ENCODE assay signal across 23 cellular contexts in genomic region chr3:33103480-33103879, GRCh38.
"Had no signal": no experiment of that assay in that cellular context is flagged by ENCODE, and none has a peak within 500 bp of the region (broad histone marks: within the 10 kb centered on the region; RNA-seq: fewer than 3 reads in every experiment).

No MANE protein-coding gene starts in this region.

- DNase-seq: Karpas-422, KG1, MG63, NCI-H1092 treated with DMSO at 0.1 percent for 48 hours, NCI-H1436, NCI-H187, NCI-H2029, NCI-H2081 treated with DMSO at 0.1 percent for 48 hours, NCI-H226, NCI-H446, NCI-H510A, NCI-H524 treated with DMSO at 0.1 percent for 48 hours, NCI-H69, NCI-H774, OCI-M1, PC-9, Peyer's patch, SHP77 treated with DMSO at 0.1 percent for 48 hours, SK-N-SH, SW 1271, T-cell had no signal

- H3K9me3 Mint-ChIP-seq: T-cell had no signal

- H3K36me3 Mint-ChIP-seq: T-cell had no signal

- ATAC-seq: Right ventricle myocardium inferior, T-cell had no signal

- H3K4me1 Mint-ChIP-seq: T-cell had no signal

- H3K4me3 Mint-ChIP-seq: T-cell; T-helper 1 cell treated with Interleukin-12 subunit alpha and Interleukin-12 subunit beta and Interleukin-4 antibody, amounts not matched to agents 30 μg/mL and 1 μg/mL, for 36 hours had no signal
